1 cellular context compared by ENCODE assay signal in genomic region chr15:70094690-70095311, GRCh38.
A peak's percentile ranks its signal among the peaks of the same experiment; 100 is the strongest.
TF ChIP-seq lines count a peak whose summit lies in the region.

No MANE protein-coding gene starts in this region.

TF ChIP-seq in HepG2, 621 proteins besides CTCF, POLR2A, EP300 and RAD21 (continued from another document and continues in another):
- TF ChIP-seq ARID4A (CRISPR knock-in tag; IDR thresholded peaks at IDR 0.05; ENCODE audit: borderline replicate concordance) (peak; percentile 46; the same call in 1 of the 2 replicates), ELK4 (CRISPR knock-in tag; IDR thresholded peaks at IDR 0.05; ENCODE audit: borderline replicate concordance) (no peak), RFX3 (CRISPR knock-in tag; IDR thresholded peaks at IDR 0.05) (no peak), SP5 (CRISPR knock-in tag; IDR thresholded peaks at IDR 0.05; ENCODE audit: borderline replicate concordance, low read depth) (0 out of 2 replicates have a peak, but pooled peaks have one; percentile 40), ZHX1 (CRISPR knock-in tag; IDR thresholded peaks at IDR 0.05; ENCODE audit: low read depth) (no peak), HOXA7 (CRISPR knock-in tag; IDR thresholded peaks at IDR 0.05) (no peak), PAWR (CRISPR knock-in tag; IDR thresholded peaks at IDR 0.05; ENCODE audit: borderline replicate concordance) (no peak), RNF2 (conservative IDR thresholded peaks at IDR 0.05; ENCODE audit: low read depth) (no peak), LCORL (IDR thresholded peaks at IDR 0.05) (no peak), LCORL (CRISPR knock-in tag; IDR thresholded peaks at IDR 0.05) (peak; percentile 49; the same call in 1 of the 2 replicates), NCOA2 (CRISPR knock-in tag; IDR thresholded peaks at IDR 0.05) (0 out of 2 replicates have a peak, but pooled peaks have one; percentile 14), ZNF546 (CRISPR knock-in tag; conservative IDR thresholded peaks at IDR 0.05) (no peak), AKAP8 (CRISPR knock-in tag; IDR thresholded peaks at IDR 0.05) (no peak), MLX (CRISPR knock-in tag; IDR thresholded peaks at IDR 0.05) (no peak), SOX13 (IDR thresholded peaks at IDR 0.05) (no peak), SOX13 (CRISPR knock-in tag; conservative IDR thresholded peaks at IDR 0.05 in 1 of 2, IDR thresholded peaks at IDR 0.05 in 1 of 2) (peak in 1 of 2 experiments; percentile 59; a peak in 1 of 4 replicates), TBP (CRISPR knock-in tag; IDR thresholded peaks at IDR 0.05) (no peak), ZNF160 (CRISPR knock-in tag; IDR thresholded peaks at IDR 0.05) (no peak), HIVEP1 (CRISPR knock-in tag; IDR thresholded peaks at IDR 0.05) (no peak), ZEB1 (IDR thresholded peaks at IDR 0.05; ENCODE audit: insufficient replicate concordance, low read depth) (no peak), MEF2D (CRISPR knock-in tag; IDR thresholded peaks at IDR 0.05) (0 out of 2 replicates have a peak, but pooled peaks have one; percentile 28), STAT5B (CRISPR knock-in tag; IDR thresholded peaks at IDR 0.05) (no peak), GATAD2A (CRISPR knock-in tag; IDR thresholded peaks at IDR 0.05) (peak; percentile 61; the same call in 1 of the 2 replicates), NAIF1 (CRISPR knock-in tag; IDR thresholded peaks at IDR 0.05; ENCODE audit: borderline replicate concordance) (no peak), MAX (IDR thresholded peaks at IDR 0.05) (peak; percentile 82), ZMAT5 (CRISPR knock-in tag; IDR thresholded peaks at IDR 0.05; ENCODE audit: borderline replicate concordance, low read depth) (no peak), REL (CRISPR knock-in tag; conservative IDR thresholded peaks at IDR 0.05) (no peak), FOXP1 (IDR thresholded peaks at IDR 0.05) (no peak), FOXP1 (CRISPR knock-in tag; IDR thresholded peaks at IDR 0.05) (peak; percentile 68; the same call in 1 of the 2 replicates), FOXA3 (CRISPR knock-in tag; IDR thresholded peaks at IDR 0.05) (peak; percentile 86), ZNF607 (CRISPR knock-in tag; IDR thresholded peaks at IDR 0.05; ENCODE audit: borderline replicate concordance) (no peak), ETV5 (CRISPR knock-in tag; IDR thresholded peaks at IDR 0.05; ENCODE audit: borderline replicate concordance) (peak; percentile 72; the same call in 1 of the 2 replicates), ZBTB7B (CRISPR knock-in tag; IDR thresholded peaks at IDR 0.05) (peak; percentile 54; the same call in 1 of the 2 replicates), FOSL2 (CRISPR knock-in tag; IDR thresholded peaks at IDR 0.05) (no peak), PAXIP1 (CRISPR knock-in tag; conservative IDR thresholded peaks at IDR 0.05) (peak; percentile 51), HNRNPL (IDR thresholded peaks at IDR 0.05; ENCODE audit: low read depth, low read length) (no peak), CEBPB (IDR thresholded peaks at IDR 0.05; ENCODE audit: borderline replicate concordance, low read depth, low read length) (no peak), TFE3 (CRISPR knock-in tag; IDR thresholded peaks at IDR 0.05) (peak; percentile 49), ZNF335 (CRISPR knock-in tag; IDR thresholded peaks at IDR 0.05) (no peak), ZFP36L1 (CRISPR knock-in tag; IDR thresholded peaks at IDR 0.05) (no peak), MYPOP (CRISPR knock-in tag; IDR thresholded peaks at IDR 0.05) (no peak), ZFY (CRISPR knock-in tag; IDR thresholded peaks at IDR 0.05) (0 out of 2 replicates have a peak, but pooled peaks have one; percentile 31), ELF3 (CRISPR knock-in tag; IDR thresholded peaks at IDR 0.05) (peak; percentile 37; the same call in 1 of the 2 replicates), SALL1 (CRISPR knock-in tag; IDR thresholded peaks at IDR 0.05) (peak; percentile 67)
